1 cellular context compared by ENCODE assay signal in the genomic region with DNA sequence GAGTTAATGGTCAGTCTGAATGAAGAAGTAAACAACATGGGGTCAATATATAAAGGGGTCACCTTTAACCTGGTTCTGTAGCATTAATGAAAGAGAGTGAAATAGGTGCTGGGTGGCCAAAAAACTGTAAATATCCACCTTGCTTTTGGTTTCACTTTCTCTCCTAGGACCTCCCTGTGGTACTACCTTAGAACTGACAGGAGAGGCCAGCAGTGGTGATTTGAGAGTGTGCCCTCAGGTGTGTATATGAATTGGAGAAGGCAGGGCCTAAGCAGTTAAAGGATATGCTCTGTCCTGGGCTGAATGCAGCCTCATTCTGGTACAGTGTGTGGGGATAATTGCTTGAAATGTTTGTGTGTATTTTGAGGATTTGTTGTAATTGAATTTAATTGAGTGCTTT.
TF ChIP-seq lines count a peak whose summit lies in the region.

No MANE protein-coding gene starts in this region.

TF ChIP-seq in H1, 55 proteins besides CTCF, POLR2A, EP300 and RAD21 (continued from another document):
- no peak for TF ChIP-seq TAF7 (optimal IDR thresholded peaks at IDR 0.05; ENCODE audit: borderline replicate concordance, low read depth, low read length)
- TF ChIP-seq, protein P1, sequence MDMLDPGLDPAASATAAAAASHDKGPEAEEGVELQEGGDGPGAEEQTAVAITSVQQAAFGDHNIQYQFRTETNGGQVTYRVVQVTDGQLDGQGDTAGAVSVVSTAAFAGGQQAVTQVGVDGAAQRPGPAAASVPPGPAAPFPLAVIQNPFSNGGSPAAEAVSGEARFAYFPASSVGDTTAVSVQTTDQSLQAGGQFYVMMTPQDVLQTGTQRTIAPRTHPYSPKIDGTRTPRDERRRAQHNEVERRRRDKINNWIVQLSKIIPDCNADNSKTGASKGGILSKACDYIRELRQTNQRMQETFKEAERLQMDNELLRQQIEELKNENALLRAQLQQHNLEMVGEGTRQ (IDR thresholded peaks at IDR 0.05; ENCODE audit: low read length), result no peak
- no peak for TF ChIP-seq BACH1 (IDR thresholded peaks at IDR 0.05; ENCODE audit: low read length)
